22 cellular contexts compared by ENCODE assay signal in genomic region chr10:72356987-72357386, GRCh38. TPM values are rescaled to one million over a fixed set of nuclear protein-coding genes. Genes with fewer than 3 reads are reported as not detected.
DNase-seq lines count a peak whose midpoint lies in the region; ATAC-seq and TF ChIP-seq lines count a peak whose summit lies in the region.
"Had no signal": no experiment of that assay in that cellular context is flagged by ENCODE, and none has a peak within 500 bp of the region (broad histone marks: within the 10 kb centered on the region; RNA-seq: fewer than 3 reads in every experiment).

No MANE protein-coding gene starts in this region.

- CTCF ChIA-PET in activated CD8-positive, alpha-beta T cell treated with anti-CD3 and anti-CD28 coated beads for 36 hours (lab: Charles Lee), result interaction anchor here (9.1 kb wide), 1 partner anchor 17 kb away, joined by 97 read pairs; no protein-coding TSS in a partner anchor
- CTCF ChIA-PET in activated CD8-positive, alpha-beta T cell treated with anti-CD3 and anti-CD28 coated beads, Interleukin-2, amount 10 ng/mL, durations not matched to agents 7 days and 5 days (lab: Charles Lee), result interaction anchor here (0.6 kb wide), 1 partner anchor 20 kb away, joined by 3 read pairs; no protein-coding TSS in a partner anchor
- CTCF ChIA-PET in HEK293T (lab: Yijun Ruan, JAX), result no interaction called here

- H3K4me3 ChIP-seq in sigmoid colon (no peak overlapping the region), heart left ventricle (no peak overlapping the region)
- H3K4me3 ChIP-seq: BLaER1, GM12878, GM23338 had no signal

- H3K36me3 Mint-ChIP-seq in activated CD8-positive, alpha-beta T cell treated with anti-CD3 and anti-CD28 coated beads for 36 hours (ENCODE audit: low read depth), result peaks cover 2% of the 10 kb centered on the region
- H3K36me3 Mint-ChIP-seq in activated CD8-positive, alpha-beta T cell treated with anti-CD3 and anti-CD28 coated beads, Interleukin-2, amount 10 ng/mL, durations not matched to agents 7 days and 5 days (ENCODE audit: low read depth), result peaks cover 8% of the 10 kb centered on the region
- H3K36me3 Mint-ChIP-seq in chondrocyte (ENCODE audit: low read depth), result peaks cover 5% of the 10 kb centered on the region

- peaks cover 25% of the 10 kb centered on the region for H3K4me1 Mint-ChIP-seq in activated CD8-positive, alpha-beta T cell treated with anti-CD3 and anti-CD28 coated beads for 36 hours (ENCODE audit: low read depth)
- peaks cover 28% of the 10 kb centered on the region for H3K4me1 Mint-ChIP-seq in activated CD8-positive, alpha-beta T cell treated with anti-CD3 and anti-CD28 coated beads, Interleukin-2, amount 10 ng/mL, durations not matched to agents 7 days and 5 days (ENCODE audit: low read depth)
- H3K4me1 Mint-ChIP-seq in chondrocyte (ENCODE audit: low read depth), result peaks cover 26% of the 10 kb centered on the region

- TF ChIP-seq POLR2A in sigmoid colon (IDR thresholded peaks at IDR 0.05), result no peak
- no peak for TF ChIP-seq POLR2A in heart left ventricle (IDR thresholded peaks at IDR 0.05)

- H3K27me3 Mint-ChIP-seq in activated CD8-positive, alpha-beta T cell treated with anti-CD3 and anti-CD28 coated beads for 36 hours, result no peaks in the 10 kb centered on the region
- peaks cover 9% of the 10 kb centered on the region for H3K27me3 Mint-ChIP-seq in activated CD8-positive, alpha-beta T cell treated with anti-CD3 and anti-CD28 coated beads, Interleukin-2, amount 10 ng/mL, durations not matched to agents 7 days and 5 days (ENCODE audit: low read depth)
- no peaks in the 10 kb centered on the region for H3K27me3 Mint-ChIP-seq in chondrocyte (ENCODE audit: low read depth)
- H3K27me3 Mint-ChIP-seq: B cell; CD4-positive, CD25-positive, alpha-beta regulatory T cell; CD8-positive, alpha-beta memory T cell had no signal

- H3K9me3 Mint-ChIP-seq in activated CD8-positive, alpha-beta T cell treated with anti-CD3 and anti-CD28 coated beads for 36 hours, result no peaks in the 10 kb centered on the region
- H3K9me3 Mint-ChIP-seq in activated CD8-positive, alpha-beta T cell treated with anti-CD3 and anti-CD28 coated beads, Interleukin-2, amount 10 ng/mL, durations not matched to agents 7 days and 5 days (ENCODE audit: insufficient read depth), result no peaks in the 10 kb centered on the region
- no peaks in the 10 kb centered on the region for H3K9me3 Mint-ChIP-seq in chondrocyte (ENCODE audit: low read depth)
- H3K9me3 Mint-ChIP-seq: CD4-positive, CD25-positive, alpha-beta regulatory T cell; CD8-positive, alpha-beta memory T cell; GM23338; H9; HFFc6 had no signal

- no peaks in the 10 kb centered on the region for H3K36me3 ChIP-seq in sigmoid colon
- peaks cover 0 to 12% (median 6%) of the 10 kb centered on the region in 9 donors for H3K36me3 ChIP-seq in heart left ventricle

- POLR2A ChIA-PET in activated CD8-positive, alpha-beta T cell treated with anti-CD3 and anti-CD28 coated beads for 36 hours (lab: Charles Lee), result no interaction called here
- POLR2A ChIA-PET in activated CD8-positive, alpha-beta T cell treated with anti-CD3 and anti-CD28 coated beads, Interleukin-2, amount 10 ng/mL, durations not matched to agents 7 days and 5 days (lab: Charles Lee), result no interaction called here
- POLR2A ChIA-PET in HEK293T (lab: Yijun Ruan, JAX), result no interaction called here

- H3K27ac ChIP-seq in sigmoid colon (no peak overlapping the region), heart left ventricle (no peak overlapping the region)
- H3K27ac ChIP-seq: 22Rv1, BLaER1, C4-2B had no signal

- H3K27me3 ChIP-seq in sigmoid colon, result no peaks in the 10 kb centered on the region
- H3K27me3 ChIP-seq in heart left ventricle, result no peaks in the 10 kb centered on the region
- H3K27me3 ChIP-seq: BLaER1 had no signal

- WGBS in sigmoid colon, 2 donors, result 80 to 84% methylated on average over 4 of the region's 4 CpGs
- 67 to 70% (median 69%) methylated on average over 4 of the region's 4 CpGs for WGBS in heart left ventricle, 4 donors

- no peak overlapping the region for H3K4me3 Mint-ChIP-seq in activated CD8-positive, alpha-beta T cell treated with anti-CD3 and anti-CD28 coated beads for 36 hours
- no peak overlapping the region for H3K4me3 Mint-ChIP-seq in activated CD8-positive, alpha-beta T cell treated with anti-CD3 and anti-CD28 coated beads, Interleukin-2, amount 10 ng/mL, durations not matched to agents 7 days and 5 days
- no peak overlapping the region for H3K4me3 Mint-ChIP-seq in chondrocyte (ENCODE audit: unreplicated experiment)
- H3K4me3 Mint-ChIP-seq: GM23338, HFFc6 had no signal

- H3K27ac Mint-ChIP-seq in activated CD8-positive, alpha-beta T cell treated with anti-CD3 and anti-CD28 coated beads for 36 hours, result peak overlapping the region; percentile 42
- no peak overlapping the region for H3K27ac Mint-ChIP-seq in activated CD8-positive, alpha-beta T cell treated with anti-CD3 and anti-CD28 coated beads, Interleukin-2, amount 10 ng/mL, durations not matched to agents 7 days and 5 days
- H3K27ac Mint-ChIP-seq in chondrocyte (ENCODE audit: unreplicated experiment), result no peak overlapping the region
- H3K27ac Mint-ChIP-seq: GM23338, H9, HFFc6 had no signal

- no peak for TF ChIP-seq CTCF in activated CD8-positive, alpha-beta T cell treated with anti-CD3 and anti-CD28 coated beads for 36 hours (IDR thresholded peaks at IDR 0.05)
- no peak for TF ChIP-seq CTCF in chondrocyte (IDR thresholded peaks at IDR 0.05)
- no peak for TF ChIP-seq CTCF in sigmoid colon (IDR thresholded peaks at IDR 0.05)
- no peak for TF ChIP-seq CTCF in heart left ventricle (IDR thresholded peaks at IDR 0.05)

- no peaks in the 10 kb centered on the region for H3K9me3 ChIP-seq in sigmoid colon
- H3K9me3 ChIP-seq in heart left ventricle, result no peaks in the 10 kb centered on the region
- H3K9me3 ChIP-seq: BLaER1 had no signal

- H3K4me1 ChIP-seq in sigmoid colon, result peaks cover 0 to 24% (median 19%) of the 10 kb centered on the region in 4 donors
- H3K4me1 ChIP-seq in heart left ventricle, result peaks cover 0 to 28% (median 22%) of the 10 kb centered on the region in 12 donors

- intact Hi-C loops in activated CD8-positive, alpha-beta T cell treated with anti-CD3 and anti-CD28 coated beads for 36 hours (cut with micrococcal nuclease), result no loop called here
- intact Hi-C loops in sigmoid colon (cut with DNase I) (loop anchor here (5.0 to 10.0 kb wide), 2 partner anchors 268 to 810 kb away; partner anchors contain the start of genes ECD, FAM149B1 and MICU1), heart left ventricle (cut with DNase I) (loop anchor here in 1 of 10 donors (5.0 to 10.0 kb wide), 2 partner anchors 738 to 805 kb away; partner anchors contain the start of gene P4HA1)

- no peak for ATAC-seq in activated CD8-positive, alpha-beta T cell treated with anti-CD3 and anti-CD28 coated beads for 36 hours
- no peak for ATAC-seq in activated CD8-positive, alpha-beta T cell treated with anti-CD3 and anti-CD28 coated beads, Interleukin-2, amount 10 ng/mL, durations not matched to agents 7 days and 5 days
- no peak for ATAC-seq in heart left ventricle
- ATAC-seq: GM12878, GM23338, HCT116 had no signal

- TF ChIP-seq EP300 in sigmoid colon (IDR thresholded peaks at IDR 0.05), result no peak

- no peak for DNase-seq in activated CD8-positive, alpha-beta T cell treated with anti-CD3 and anti-CD28 coated beads for 36 hours
- no peak for DNase-seq in activated CD8-positive, alpha-beta T cell treated with anti-CD3 and anti-CD28 coated beads, Interleukin-2, amount 10 ng/mL, durations not matched to agents 7 days and 5 days
- DNase-seq in HEK293T (ENCODE audit: extremely low spot score) (no peak), chondrocyte (ENCODE audit: low spot score) (peak; percentile 11), sigmoid colon (peak; percentile 44), heart left ventricle (no peak)
- DNase-seq in stimulated activated CD4-positive, alpha-beta T cell treated with anti-CD3 and anti-CD28 coated beads, Interleukin-12 subunit alpha, Interleukin-12 subunit beta, amount 100 ng/mL, for 4 hours, result no peak
- DNase-seq: CD4-positive, CD25-positive, alpha-beta regulatory T cell; CD8-positive, alpha-beta memory T cell; DMS 273 treated with DMSO at 0.1 percent for 48 hours; DMS79; EL; GDM1; H9; HFFc6 had no signal

TF ChIP-seq in HEK293T, 16 proteins besides CTCF, POLR2A, EP300 and RAD21:
- no peak for TF ChIP-seq ARNT (IDR thresholded peaks at IDR 0.05)
- 0 out of 2 replicates have a peak, but pooled peaks have one; percentile 29 for TF ChIP-seq ZNF384 (IDR thresholded peaks at IDR 0.05)

RNA-seq across cellular contexts. Expression of gene DNAJB12, which starts 2.3 kb away (rescaled TPM):
- total RNA-seq in activated CD8-positive, alpha-beta T cell treated with anti-CD3 and anti-CD28 coated beads for 36 hours, result 10 to 100 TPM; 17.1 to 17.5 TPM
- total RNA-seq in activated CD8-positive, alpha-beta T cell treated with anti-CD3 and anti-CD28 coated beads, Interleukin-2, amount 10 ng/mL, durations not matched to agents 7 days and 5 days, result 10 to 100 TPM; 26.4 to 29.7 TPM
- 27.3 to 29.8 TPM (median 28.7 TPM) in 3 replicates for total RNA-seq in chondrocyte
- total RNA-seq in sigmoid colon, result 10 to 100 TPM; 22.4 to 38.5 (median 30.0) TPM
- polyA plus RNA-seq in sigmoid colon, result 10 to 100 TPM in 2 of 3 donors, 1 to 10 TPM in 1; 9.5 to 28.7 (median 15.6) TPM
- 10 to 100 TPM; 23.8 to 42.5 (median 29.1) TPM for total RNA-seq in heart left ventricle
- polyA plus RNA-seq in heart left ventricle, result 10 to 100 TPM; 21.1 to 36.0 TPM

Comparison
In these comparisons a context has a peak if more than half of its experiments do, and no peak if none do; other contexts are left out.
1. DNase-seq: peak in chondrocyte (single experiment) and sigmoid colon (single experiment); none in activated CD8-positive, alpha-beta T cell treated with anti-CD3 and anti-CD28 coated beads for 36 hours (single experiment), activated CD8-positive, alpha-beta T cell treated with anti-CD3 and anti-CD28 coated beads, Interleukin-2, amount 10 ng/mL, durations not matched to agents 7 days and 5 days (single experiment), HEK293T (single experiment), heart left ventricle (0 of 5) and stimulated activated CD4-positive, alpha-beta T cell treated with anti-CD3 and anti-CD28 coated beads, Interleukin-12 subunit alpha, Interleukin-12 subunit beta, amount 100 ng/mL, for 4 hours (single experiment).